In genomic region chr10:79932307-79932706, GRCh38 we compare ENCODE assay signal across 25 cellular contexts. TPM values are rescaled to one million over a fixed set of nuclear protein-coding genes. Genes with fewer than 3 reads are reported as not detected.
DNase-seq lines count a peak whose midpoint lies in the region; ATAC-seq, FAIRE-seq and TF ChIP-seq lines count a peak whose summit lies in the region.
"Had no signal": no experiment of that assay in that cellular context is flagged by ENCODE, and none has a peak within 500 bp of the region (broad histone marks: within the 10 kb centered on the region; RNA-seq: fewer than 3 reads in every experiment).

No MANE protein-coding gene starts in this region.

- peaks cover 0 to 5% of the 10 kb centered on the region in 2 donors for H3K4me1 ChIP-seq in left lung
- no peaks in the 10 kb centered on the region for H3K4me1 ChIP-seq in adrenal gland (replicated peaks in 1 of 2)
- H3K4me1 ChIP-seq: A549 had no signal

- peak overlapping the region; percentile 11 to 25 for H3K27ac ChIP-seq in left lung
- no peak overlapping the region for H3K27ac ChIP-seq in adrenal gland
- H3K27ac ChIP-seq: 22Rv1; A549; BLaER1 treated with 17β-estradiol and CSF1 and Interleukin-3, amounts not matched to agents 10 nM and 100 nM; C4-2B had no signal

- WGBS in adrenal gland, 4 donors, result 78 to 88% (median 83%) methylated on average over 1 of the region's 1 CpG

- H3K4me3 ChIP-seq in bronchial epithelial cell (ENCODE audit: low read depth, low read length) (no peak overlapping the region), left lung (no peak overlapping the region), adrenal gland (no peak overlapping the region)
- H3K4me3 ChIP-seq: A549; BLaER1 treated with 17β-estradiol and CSF1 and Interleukin-3, amounts not matched to agents 10 nM and 100 nM; GM12878 had no signal

- H3K36me3 Mint-ChIP-seq in activated T-cell treated with anti-CD3 and anti-CD28 coated beads, Interleukin-2, amount 50 U/mL, for 24 hours (ENCODE audit: low read depth), result no peaks in the 10 kb centered on the region
- H3K36me3 Mint-ChIP-seq: CD8-positive, alpha-beta T cell had no signal

- peaks cover 13% of the 10 kb centered on the region for H3K27me3 ChIP-seq in bronchial epithelial cell (ENCODE audit: control insufficient read depth, insufficient read depth, low read length)
- peaks cover 0 to 17% of the 10 kb centered on the region in 2 donors for H3K27me3 ChIP-seq in left lung
- H3K27me3 ChIP-seq in adrenal gland, result peaks cover 4% of the 10 kb centered on the region

- peak; percentile 19 for DNase-seq in ELR (ENCODE audit: low read depth)
- peak; percentile 66 for DNase-seq in bronchial epithelial cell (ENCODE audit: low read depth)
- DNase-seq in left lung, result no peak
- no peak for DNase-seq in NOMO-1 treated with DMSO at 0.1 percent for 48 hours (lab: John Stamatoyannopoulos, UW; ENCODE audit: unreplicated experiment)
- no peak for DNase-seq in activated T-cell treated with anti-CD3 and anti-CD28 coated beads, Interleukin-2, amount 50 U/mL, for 24 hours
- no peak for DNase-seq in adrenal gland
- DNase-seq: AML-193; Caco-2; Calu3; CD4-positive, alpha-beta T cell; CD8-positive, alpha-beta T cell; DMS79 treated with DMSO at 0.1 percent for 48 hours; GDM1 had no signal

- no peaks in the 10 kb centered on the region for H3K36me3 ChIP-seq in bronchial epithelial cell (ENCODE audit: control insufficient read depth, insufficient read depth, low read length)
- H3K36me3 ChIP-seq in left lung, result no peaks in the 10 kb centered on the region
- H3K36me3 ChIP-seq in adrenal gland (replicated peaks in 1 of 2), result no peaks in the 10 kb centered on the region
- H3K36me3 ChIP-seq: BLaER1 treated with 17β-estradiol and CSF1 and Interleukin-3, amounts not matched to agents 10 nM and 100 nM had no signal

- H3K9me3 ChIP-seq in left lung (no peaks in the 10 kb centered on the region), adrenal gland (replicated peaks in 1 of 3) (no peaks in the 10 kb centered on the region)
- H3K9me3 ChIP-seq: A549, Caco-2 had no signal

- no peak for TF ChIP-seq CTCF in bronchial epithelial cell (IDR thresholded peaks at IDR 0.05; ENCODE audit: insufficient read depth, low read length, severe bottlenecking)
- TF ChIP-seq CTCF in left lung (IDR thresholded peaks at IDR 0.05), result no peak
- no peak for TF ChIP-seq CTCF in adrenal gland (IDR thresholded peaks at IDR 0.05)

- no peaks in the 10 kb centered on the region for H3K9me3 Mint-ChIP-seq in activated T-cell treated with anti-CD3 and anti-CD28 coated beads, Interleukin-2, amount 50 U/mL, for 24 hours
- H3K9me3 Mint-ChIP-seq: CD4-positive, alpha-beta T cell; CD8-positive, alpha-beta T cell had no signal

- ATAC-seq in left lung, result no peak
- ATAC-seq: A549; CD8-positive, alpha-beta T cell; GM12878 had no signal

- intact Hi-C loops in left lung (cut with DNase I), result no loop called here
- intact Hi-C loops in adrenal gland (cut with DNase I), result loop anchor here in 1 of 2 donors (5.0 kb wide), 1 partner anchor 370 kb away; the partner anchor contains the start of gene SFTPA2

- TF ChIP-seq POLR2A in adrenal gland (IDR thresholded peaks at IDR 0.05), result no peak

- no peak overlapping the region for H3K4me3 Mint-ChIP-seq in activated T-cell treated with anti-CD3 and anti-CD28 coated beads, Interleukin-2, amount 50 U/mL, for 24 hours
- H3K4me3 Mint-ChIP-seq: B cell; CD4-positive, alpha-beta T cell; CD8-positive, alpha-beta T cell had no signal

- peaks cover 3% of the 10 kb centered on the region for H3K4me1 Mint-ChIP-seq in activated T-cell treated with anti-CD3 and anti-CD28 coated beads, Interleukin-2, amount 50 U/mL, for 24 hours (ENCODE audit: low read depth)

- peaks cover 38% of the 10 kb centered on the region for H3K27me3 Mint-ChIP-seq in activated T-cell treated with anti-CD3 and anti-CD28 coated beads, Interleukin-2, amount 50 U/mL, for 24 hours

- no peak for FAIRE-seq in bronchial epithelial cell (lab: Jason Lieb, UNC)
- FAIRE-seq: A549, D721Med, GM12878, GM12892, GM18507 had no signal

- H3K27ac Mint-ChIP-seq in activated T-cell treated with anti-CD3 and anti-CD28 coated beads, Interleukin-2, amount 50 U/mL, for 24 hours, result no peak overlapping the region
- H3K27ac Mint-ChIP-seq: B cell; CD4-positive, alpha-beta T cell; CD8-positive, alpha-beta T cell had no signal

RNA-seq across cellular contexts. Expression of gene SFTPD, which starts 16.6 kb away (rescaled TPM):
- 0.77 and 0.79 TPM in 2 replicates for total RNA-seq in bronchial epithelial cell
- 100 to 1,000 TPM; 323 to 878 TPM for total RNA-seq in left lung
- 1 to 10 TPM in 1 of 8 donors, under 1 TPM in 4, not detected in 3; 0.69 to 1.0 (median 0.77) TPM for total RNA-seq in adrenal gland
- polyA plus RNA-seq in adrenal gland, result under 1 TPM; 0.24 to 0.57 (median 0.34) TPM
- total RNA-seq: A172; Calu3; CD4-positive, alpha-beta T cell; CD8-positive, alpha-beta T cell; G401 had no signal
- polyA plus RNA-seq: BJ, GM12878 had no signal

Comparison
In these comparisons a context has a peak if more than half of its experiments do, and no peak if none do; other contexts are left out.
1. DNase-seq: peak in ELR (single experiment) and bronchial epithelial cell (single experiment); none in left lung (0 of 2), NOMO-1 treated with DMSO at 0.1 percent for 48 hours (single experiment), activated T-cell treated with anti-CD3 and anti-CD28 coated beads, Interleukin-2, amount 50 U/mL, for 24 hours (single experiment) and adrenal gland (0 of 7).
2. H3K27ac ChIP-seq: peak in left lung (2 of 2); none in adrenal gland (0 of 5).
3. RNA of gene SFTPD, which starts 16.6 kb away (total RNA-seq): 323 to 878 TPM in left lung; 0.77 to 0.79 TPM in bronchial epithelial cell and 0.69 to 1.0 TPM in adrenal gland; every median in the first group is over 100 times any median in the second.